8 cellular contexts compared by ENCODE assay signal in genomic region chr12:120583478-120584030, GRCh38. TPM values are rescaled to one million over a fixed set of nuclear protein-coding genes. Genes with fewer than 3 reads are reported as not detected.
A peak's percentile ranks its signal among the peaks of the same experiment; 100 is the strongest.
DNase-seq lines count a peak whose midpoint lies in the region; ATAC-seq and TF ChIP-seq lines count a peak whose summit lies in the region.

No MANE protein-coding gene starts in this region.

- no peaks in the 10 kb centered on the region for H4K20me1 ChIP-seq in HCT116 (ENCODE audit: insufficient read depth)

- no peak overlapping the region for H3K27ac Mint-ChIP-seq in activated CD4-positive, alpha-beta memory T cell treated with anti-CD3 and anti-CD28 coated beads for 36 hours

- no TSS peak for BruUV-seq in HCT116 (replicated peaks; lab: Mats Ljungman, UMichigan)

- H3K9me2 ChIP-seq in HCT116 (ENCODE audit: insufficient read depth) = no peaks in the 10 kb centered on the region

- DNase-seq in AG20443 (ENCODE audit: low spot score) (peak; percentile 86), HCT116 (ENCODE audit: low read depth, low spot score) (peak; percentile 34), NCI-H774 (lab: John Stamatoyannopoulos, UW) (peak; percentile 72), dermis microvascular lymphatic vessel endothelial cell (ENCODE audit: low read depth in 2 of 2) (peak; percentile 18 to 58), lung (ENCODE audit: low spot score) (peak; percentile 74)
- peak; percentile 89 for DNase-seq in activated CD4-positive, alpha-beta memory T cell treated with anti-CD3 and anti-CD28 coated beads for 36 hours
- DNase-seq in stimulated activated CD8-positive, alpha-beta memory T cell treated with anti-CD3 and anti-CD28 coated beads, Interleukin-12 subunit alpha, Interleukin-12 subunit beta, amount 100 ng/mL, for 24 hours (ENCODE audit: extremely low read depth) = peak; percentile 58

- no peaks in the 10 kb centered on the region for H3K9me3 Mint-ChIP-seq in activated CD4-positive, alpha-beta memory T cell treated with anti-CD3 and anti-CD28 coated beads for 36 hours

- no peaks in the 10 kb centered on the region for H3K9me3 ChIP-seq in HCT116 (ENCODE audit: control insufficient read depth in 1 of 2, insufficient read depth in 1 of 2, low read depth in 1 of 2, low read length in 2 of 2)
- no peaks in the 10 kb centered on the region for H3K9me3 ChIP-seq in lung (ENCODE audit: control insufficient read depth in 2 of 2, insufficient read depth in 1 of 2, low read length in 1 of 2)

- 19% methylated on average over 20 of the region's 20 CpGs for WGBS in lung, 2 donors

- peaks cover 6 to 33% of the 10 kb centered on the region in 2 experiments for H3K4me1 ChIP-seq in HCT116 (ENCODE audit: control insufficient read depth in 1 of 2, insufficient read depth in 2 of 2, low read length in 2 of 2)
- H3K4me1 ChIP-seq in lung (ENCODE audit: control insufficient read depth in 2 of 2, insufficient read depth in 2 of 2, low read length in 2 of 2) = peaks cover 0 to 2% of the 10 kb centered on the region in 2 donors

- TF ChIP-seq CTCF in HCT116 (IDR thresholded peaks at IDR 0.05 in 2 of 3, conservative IDR thresholded peaks at IDR 0.05 in 1 of 3; ENCODE audit: borderline replicate concordance in 1 of 3, insufficient read depth in 1 of 3, low read depth in 2 of 3, low read length in 2 of 3) = peak; percentile 85 to 91 (median 87)
- TF ChIP-seq CTCF in lung (IDR thresholded peaks at IDR 0.05; ENCODE audit: control extremely low read depth, extremely low read depth) = peak; percentile 53

- H3K27ac ChIP-seq in HCT116 (ENCODE audit: low read depth, low read length) (no peak overlapping the region), lung (ENCODE audit: low read depth in 1 of 2, low read length in 1 of 2) (no peak overlapping the region)

- ATAC-seq in HCT116 (peak; percentile 39), lung (ENCODE audit: insufficient read depth, low FRiP score) (peak; percentile 25), GM21360 (IDR thresholded peaks at IDR 0.05; ENCODE audit: unreplicated experiment) (no peak)

- H3K4me1 Mint-ChIP-seq in activated CD4-positive, alpha-beta memory T cell treated with anti-CD3 and anti-CD28 coated beads for 36 hours (ENCODE audit: low read depth) = peaks cover 33% of the 10 kb centered on the region

- peak overlapping the region; percentile 52 for H2AFZ ChIP-seq in HCT116 (ENCODE audit: low read depth, low read length, poor library complexity, severe bottlenecking)

- H3K36me3 ChIP-seq in HCT116 (ENCODE audit: control insufficient read depth in 1 of 2, insufficient read depth in 2 of 2, low read length in 2 of 2) (peaks cover 3 to 11% of the 10 kb centered on the region in 2 experiments; a peak in 1 of 4 replicates), lung (ENCODE audit: control insufficient read depth in 2 of 2, insufficient read depth in 2 of 2, low read length in 2 of 2) (peaks cover under 1 to 9% of the 10 kb centered on the region in 2 donors)

- RAD21 ChIA-PET in HCT116 (lab: Charles Lee; ENCODE audit: low non-redundant PET in 1 of 2, low total read pairs in 2 of 2, uncharacterized antibody in 2 of 2, unreplicated experiment in 2 of 2) = no interaction called here

- CTCF ChIA-PET in HCT116 (lab: Charles Lee) = interaction anchor here (0.9 to 3.7 kb wide), 7 partner anchors 8 to 426 kb away, joined by 3 to 34 read pairs (median 4); no protein-coding TSS in a partner anchor
- CTCF ChIA-PET in activated CD4-positive, alpha-beta memory T cell treated with anti-CD3 and anti-CD28 coated beads for 36 hours (lab: Charles Lee) = interaction anchor here (0.6 to 7.2 kb wide), 26 partner anchors 14 to 656 kb away, joined by 3 to 161 read pairs (median 6); partner anchors contain the start of gene MLEC

- H3K4me3 Mint-ChIP-seq in activated CD4-positive, alpha-beta memory T cell treated with anti-CD3 and anti-CD28 coated beads for 36 hours = peak overlapping the region; percentile 44

- intact Hi-C loops in HCT116 (cut with micrococcal nuclease) = loop anchor here (1.0 to 5.0 kb wide), 8 partner anchors 66 to 529 kb away; partner anchors contain the start of gene PLA2G1B
- intact Hi-C loops in activated CD4-positive, alpha-beta memory T cell treated with anti-CD3 and anti-CD28 coated beads for 36 hours (cut with micrococcal nuclease) = loop anchor here (1.0 to 10.0 kb wide), 7 partner anchors 66 to 1209 kb away; partner anchors contain the start of genes ACADS, RHOF and UNC119B

- peaks cover 12% of the 10 kb centered on the region for H3K36me3 Mint-ChIP-seq in activated CD4-positive, alpha-beta memory T cell treated with anti-CD3 and anti-CD28 coated beads for 36 hours

- H3K4me3 ChIP-seq in HCT116 (replicated peaks in 1 of 2; ENCODE audit: low read depth in 1 of 2, low read length in 2 of 2) (peak overlapping the region; percentile 32 to 61; a peak in 1 of 4 replicates), lung (no peak overlapping the region)

- H3K27me3 Mint-ChIP-seq in activated CD4-positive, alpha-beta memory T cell treated with anti-CD3 and anti-CD28 coated beads for 36 hours = no peaks in the 10 kb centered on the region

- H3K79me2 ChIP-seq in HCT116 (ENCODE audit: insufficient read depth, low read length) = peaks cover 12% of the 10 kb centered on the region

- no peak for TF ChIP-seq POLR2A in HCT116 (IDR thresholded peaks at IDR 0.05; ENCODE audit: borderline replicate concordance, extremely low read depth, insufficient read depth, insufficient read length)

- POLR2A ChIA-PET in HCT116 (lab: Charles Lee) = no interaction called here
- POLR2A ChIA-PET in activated CD4-positive, alpha-beta memory T cell treated with anti-CD3 and anti-CD28 coated beads for 36 hours (lab: Charles Lee) = interaction anchor here (2.5 kb wide), 1 partner anchor 65 kb away, joined by 8 read pairs; no protein-coding TSS in a partner anchor

- peak overlapping the region; percentile 87 for H3K4me2 ChIP-seq in HCT116 (ENCODE audit: low read length)

- no peaks in the 10 kb centered on the region for H3K27me3 ChIP-seq in HCT116 (ENCODE audit: insufficient read depth, low read length)
- no peaks in the 10 kb centered on the region for H3K27me3 ChIP-seq in lung (ENCODE audit: control insufficient read depth, insufficient read depth)

- peak; percentile 92 for TF ChIP-seq RAD21 in HCT116 (IDR thresholded peaks at IDR 0.05; ENCODE audit: low read depth)

- H3K9ac ChIP-seq in HCT116 (ENCODE audit: low read length) = no peak overlapping the region

TF ChIP-seq in HCT116, 20 proteins besides CTCF, POLR2A, EP300 and RAD21:
- TF ChIP-seq, protein P1, sequence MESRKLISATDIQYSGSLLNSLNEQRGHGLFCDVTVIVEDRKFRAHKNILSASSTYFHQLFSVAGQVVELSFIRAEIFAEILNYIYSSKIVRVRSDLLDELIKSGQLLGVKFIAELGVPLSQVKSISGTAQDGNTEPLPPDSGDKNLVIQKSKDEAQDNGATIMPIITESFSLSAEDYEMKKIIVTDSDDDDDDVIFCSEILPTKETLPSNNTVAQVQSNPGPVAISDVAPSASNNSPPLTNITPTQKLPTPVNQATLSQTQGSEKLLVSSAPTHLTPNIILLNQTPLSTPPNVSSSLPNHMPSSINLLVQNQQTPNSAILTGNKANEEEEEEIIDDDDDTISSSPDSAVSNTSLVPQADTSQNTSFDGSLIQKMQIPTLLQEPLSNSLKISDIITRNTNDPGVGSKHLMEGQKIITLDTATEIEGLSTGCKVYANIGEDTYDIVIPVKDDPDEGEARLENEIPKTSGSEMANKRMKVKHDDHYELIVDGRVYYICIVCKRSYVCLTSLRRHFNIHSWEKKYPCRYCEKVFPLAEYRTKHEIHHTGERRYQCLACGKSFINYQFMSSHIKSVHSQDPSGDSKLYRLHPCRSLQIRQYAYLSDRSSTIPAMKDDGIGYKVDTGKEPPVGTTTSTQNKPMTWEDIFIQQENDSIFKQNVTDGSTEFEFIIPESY (IDR thresholded peaks at IDR 0.05; ENCODE audit: extremely low read depth, insufficient replicate concordance, low read length) = no peak
- TF ChIP-seq CBX3 (IDR thresholded peaks at IDR 0.05; ENCODE audit: low read depth) (0 out of 2 replicates have a peak, but pooled peaks have one; percentile 3), ELF1 (IDR thresholded peaks at IDR 0.05; ENCODE audit: borderline replicate concordance, low read depth) (no peak)

RNA-seq across cellular contexts. Expression of gene POP5, which starts 2.4 kb away (rescaled TPM):
- total RNA-seq in HCT116 (2021; ENCODE audit: unreplicated experiment) = 66.9 TPM
- polyA plus RNA-seq in HCT116 (2012) = 61.1 and 67.8 TPM in 2 replicates
- 10 to 100 TPM; 54.1 to 55.7 TPM for total RNA-seq in activated CD4-positive, alpha-beta memory T cell treated with anti-CD3 and anti-CD28 coated beads for 36 hours
- 20.7 and 25.2 TPM in 2 replicates for total RNA-seq in dermis microvascular lymphatic vessel endothelial cell
- 10 to 100 TPM; 22.1 to 42.0 TPM for total RNA-seq in lung
- polyA plus RNA-seq in lung = 10 to 100 TPM; 36.6 to 62.1 TPM

RNA-seq across cellular contexts. Expression of gene RNF10, which starts 49.4 kb away (rescaled TPM):
- total RNA-seq in HCT116 (2021; ENCODE audit: unreplicated experiment) (141 TPM), dermis microvascular lymphatic vessel endothelial cell (78.6 and 131 TPM in 2 replicates), lung (100 to 1,000 TPM; 150 to 207 TPM)
- polyA plus RNA-seq in HCT116 (2012) = 117 and 133 TPM in 2 replicates
- 100 to 1,000 TPM; 188 to 210 TPM for total RNA-seq in activated CD4-positive, alpha-beta memory T cell treated with anti-CD3 and anti-CD28 coated beads for 36 hours
- 100 to 1,000 TPM; 112 to 199 TPM for polyA plus RNA-seq in lung

RNA-seq across cellular contexts. Expression of gene COQ5, which starts 54.6 kb away (rescaled TPM):
- 34.1 TPM for total RNA-seq in HCT116 (2021; ENCODE audit: unreplicated experiment)
- 31.6 and 40.3 TPM in 2 replicates for polyA plus RNA-seq in HCT116 (2012)
- 10 to 100 TPM; 30.1 to 31.6 TPM for total RNA-seq in activated CD4-positive, alpha-beta memory T cell treated with anti-CD3 and anti-CD28 coated beads for 36 hours
- total RNA-seq in dermis microvascular lymphatic vessel endothelial cell = 16.6 and 25.7 TPM in 2 replicates
- 10 to 100 TPM; 25.1 to 28.4 TPM for total RNA-seq in lung
- 10 to 100 TPM; 21.1 to 23.7 TPM for polyA plus RNA-seq in lung

RNA-seq across cellular contexts. Expression of gene CABP1, which starts 56.9 kb away (rescaled TPM):
- total RNA-seq in HCT116 (2021; ENCODE audit: unreplicated experiment) = 0.84 TPM
- 0.34 and 0.99 TPM in 2 replicates for polyA plus RNA-seq in HCT116 (2012)
- under 1 TPM; 0.24 to 0.29 TPM for total RNA-seq in activated CD4-positive, alpha-beta memory T cell treated with anti-CD3 and anti-CD28 coated beads for 36 hours
- not detected in 2 replicates for total RNA-seq in dermis microvascular lymphatic vessel endothelial cell
- under 1 TPM; 0.58 to 0.63 TPM for total RNA-seq in lung
- polyA plus RNA-seq in lung = under 1 TPM; 0.13 to 0.37 TPM

Comparison
In these comparisons a context has a peak if more than half of its experiments do, and no peak if none do; other contexts are left out.
1. DNase-seq: peak in every context shown above with its lines; median percentile 89 in activated CD4-positive, alpha-beta memory T cell treated with anti-CD3 and anti-CD28 coated beads for 36 hours; 86 in AG20443; 74 in lung; 72 in NCI-H774; 58 in stimulated activated CD8-positive, alpha-beta memory T cell treated with anti-CD3 and anti-CD28 coated beads, Interleukin-12 subunit alpha, Interleukin-12 subunit beta, amount 100 ng/mL, for 24 hours; 38 in dermis microvascular lymphatic vessel endothelial cell; 34 in HCT116.